ENCODE assay signal across 8 cellular contexts in the genomic region with DNA sequence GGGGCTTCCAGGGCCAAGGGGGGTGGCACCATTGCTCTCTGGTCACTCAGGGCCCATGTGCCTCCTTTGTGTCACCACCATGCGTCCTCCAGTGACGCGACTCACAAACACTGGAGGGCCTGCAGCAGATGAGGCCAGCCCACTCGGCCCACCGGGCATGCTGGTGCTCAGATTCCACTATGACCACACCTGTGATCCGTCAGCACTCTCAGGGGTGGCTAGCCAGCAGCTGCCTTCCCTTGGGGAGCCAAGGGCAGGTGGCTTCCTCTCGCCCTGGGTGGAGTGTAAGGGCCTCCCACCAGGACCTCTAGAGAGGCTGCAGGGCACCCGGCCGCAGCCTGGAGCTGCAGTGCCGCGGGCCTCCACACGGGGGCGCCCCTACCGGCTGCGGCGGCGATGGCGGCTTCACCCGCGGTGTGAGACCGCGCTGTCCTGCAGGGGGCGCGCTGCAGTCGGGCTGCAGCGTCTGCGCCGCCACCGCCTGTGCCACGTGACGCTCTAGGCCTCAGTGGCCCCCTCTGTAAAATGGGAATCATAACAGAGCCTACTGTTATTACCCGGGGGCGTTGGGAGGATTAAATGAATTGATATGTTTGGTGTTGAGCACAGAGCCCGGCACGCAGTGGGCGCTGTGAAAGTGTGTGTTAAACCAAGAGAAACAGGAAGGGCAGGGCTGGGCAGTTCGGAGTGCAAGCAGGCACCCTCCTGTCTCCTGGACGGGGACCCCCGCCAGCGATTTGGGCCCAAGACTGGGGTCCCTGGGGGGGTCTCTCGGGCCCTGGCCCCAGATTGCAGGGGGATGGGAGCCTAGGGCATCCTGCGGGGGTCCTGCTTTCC.
DNase-seq lines count a peak whose midpoint lies in the region; ATAC-seq and TF ChIP-seq lines count a peak whose summit lies in the region.

No MANE protein-coding gene starts in this region.

- H3K36me3 Mint-ChIP-seq in activated naive CD4-positive, alpha-beta T cell treated with anti-CD3 and anti-CD28 coated beads for 36 hours (ENCODE audit: low read depth), result no peaks in the 10 kb centered on the region

- peak overlapping the region in 1 of 11 experiments; percentile 12; a peak in 1 of 22 replicates for H3K27ac ChIP-seq in BLaER1 treated with 17β-estradiol and CSF1 and Interleukin-3, amounts not matched to agents 10 nM and 100 nM
- H3K27ac ChIP-seq in HEK293 (ENCODE audit: extremely low read depth, low read depth, low read length) (no peak overlapping the region), left ventricle myocardium inferior (replicated peaks) (no peak overlapping the region)

- POLR2A ChIA-PET in HEK293 (lab: Yijun Ruan, JAX), result no interaction called here

- H3K27ac Mint-ChIP-seq in activated naive CD4-positive, alpha-beta T cell treated with anti-CD3 and anti-CD28 coated beads for 36 hours, result no peak overlapping the region

- no peaks in the 10 kb centered on the region for H3K9me3 ChIP-seq in BLaER1 treated with 17β-estradiol and CSF1 and Interleukin-3, amounts not matched to agents 10 nM and 100 nM (replicated peaks in 1 of 11)
- H3K9me3 ChIP-seq in HEK293 (ENCODE audit: control insufficient read depth, insufficient read depth, low read depth, low read length) (no peaks in the 10 kb centered on the region), left ventricle myocardium inferior (replicated peaks) (no peaks in the 10 kb centered on the region)

- TF ChIP-seq CTCF in HEK293 (tag by site-specific recombination; IDR thresholded peaks at IDR 0.05), result peak; percentile 96
- peak; percentile 99 for TF ChIP-seq CTCF in left ventricle myocardium inferior (IDR thresholded peaks at IDR 0.05; ENCODE audit: borderline replicate concordance)

- DNase-seq in SHP77 (lab: John Stamatoyannopoulos, UW), result peak; percentile 61 to 75
- peak; percentile 71 for DNase-seq in activated naive CD4-positive, alpha-beta T cell treated with anti-CD3 and anti-CD28 coated beads for 36 hours
- peak; percentile 47 for DNase-seq in left ventricle myocardium inferior
- DNase-seq in stimulated activated CD4-positive, alpha-beta T cell treated with anti-CD3 and anti-CD28 coated beads, Interleukin-15, amount 100 ng/mL, for 1 hour (ENCODE audit: low read depth in 1 of 2, low spot score in 1 of 2), result peak; percentile 61 to 72

- ATAC-seq in GM21737 (IDR thresholded peaks at IDR 0.05; ENCODE audit: unreplicated experiment) (no peak), GM19463 (IDR thresholded peaks at IDR 0.05; ENCODE audit: unreplicated experiment) (no peak)

- H3K4me1 ChIP-seq in BLaER1 treated with 17β-estradiol and CSF1 and Interleukin-3, amounts not matched to agents 10 nM and 100 nM, result peaks cover 0 to 94% (median 73%) of the 10 kb centered on the region in 10 experiments; a peak in 17 of 20 replicates
- H3K4me1 ChIP-seq in HEK293 (ENCODE audit: control insufficient read depth, insufficient read depth, low read length) (no peaks in the 10 kb centered on the region; the same call in 1 of the 2 replicates), left ventricle myocardium inferior (peaks cover 18% of the 10 kb centered on the region)

- intact Hi-C loops in activated naive CD4-positive, alpha-beta T cell treated with anti-CD3 and anti-CD28 coated beads for 36 hours (cut with micrococcal nuclease), result loop anchor here (1.0 to 2.0 kb wide), 4 partner anchors 118 to 298 kb away; no protein-coding TSS in a partner anchor
- intact Hi-C loops in left ventricle myocardium inferior (cut with micrococcal nuclease), result no loop called here

- H3K4me1 Mint-ChIP-seq in activated naive CD4-positive, alpha-beta T cell treated with anti-CD3 and anti-CD28 coated beads for 36 hours (ENCODE audit: low read depth), result peaks cover 4% of the 10 kb centered on the region

- H3K4me3 Mint-ChIP-seq in activated naive CD4-positive, alpha-beta T cell treated with anti-CD3 and anti-CD28 coated beads for 36 hours, result no peak overlapping the region

- no peaks in the 10 kb centered on the region for H3K36me3 ChIP-seq in BLaER1 treated with 17β-estradiol and CSF1 and Interleukin-3, amounts not matched to agents 10 nM and 100 nM
- H3K36me3 ChIP-seq in HEK293 (ENCODE audit: control insufficient read depth in 2 of 2, insufficient read depth in 1 of 2, low read length in 2 of 2) (no peaks in the 10 kb centered on the region), left ventricle myocardium inferior (no peaks in the 10 kb centered on the region)

- H3K27me3 Mint-ChIP-seq in activated naive CD4-positive, alpha-beta T cell treated with anti-CD3 and anti-CD28 coated beads for 36 hours (ENCODE audit: low read depth), result no peaks in the 10 kb centered on the region

- no peaks in the 10 kb centered on the region for H3K9me3 Mint-ChIP-seq in activated naive CD4-positive, alpha-beta T cell treated with anti-CD3 and anti-CD28 coated beads for 36 hours

- no peak overlapping the region for H3K4me3 ChIP-seq in BLaER1 treated with 17β-estradiol and CSF1 and Interleukin-3, amounts not matched to agents 10 nM and 100 nM
- H3K4me3 ChIP-seq in HEK293 (ENCODE audit: low read depth, low read length) (no peak overlapping the region), left ventricle myocardium inferior (no peak overlapping the region)

- H3K4me2 ChIP-seq in BLaER1 treated with 17β-estradiol and CSF1 and Interleukin-3, amounts not matched to agents 10 nM and 100 nM, result peak overlapping the region in 8 of 11 experiments; percentile 6 to 70 (median 23); a peak in 11 of 22 replicates

- peaks cover 0 to 19% (median 0%) of the 10 kb centered on the region in 11 experiments; a peak in 6 of 22 replicates for H4K20me1 ChIP-seq in BLaER1 treated with 17β-estradiol and CSF1 and Interleukin-3, amounts not matched to agents 10 nM and 100 nM

- no peak overlapping the region for H3K9ac ChIP-seq in BLaER1 treated with 17β-estradiol and CSF1 and Interleukin-3, amounts not matched to agents 10 nM and 100 nM

- CTCF ChIA-PET in HEK293 (lab: Yijun Ruan, JAX), result interaction anchor here (0.6 to 3.7 kb wide), 45 partner anchors 8 to 298 kb away, joined by 3 to 39 read pairs (median 4); partner anchors contain the start of gene GINS2
- CTCF ChIA-PET in activated naive CD4-positive, alpha-beta T cell treated with anti-CD3 and anti-CD28 coated beads for 36 hours (lab: Charles Lee), result interaction anchor here (0.6 to 5.0 kb wide), 15 partner anchors 15 to 306 kb away, joined by 3 to 55 read pairs (median 3); no protein-coding TSS in a partner anchor

- peaks cover 0 to 9% (median 0%) of the 10 kb centered on the region in 11 experiments; a peak in 1 of 22 replicates for H3K27me3 ChIP-seq in BLaER1 treated with 17β-estradiol and CSF1 and Interleukin-3, amounts not matched to agents 10 nM and 100 nM
- peaks cover 10% of the 10 kb centered on the region for H3K27me3 ChIP-seq in left ventricle myocardium inferior (ENCODE audit: low read depth)

TF ChIP-seq in HEK293, 187 proteins besides CTCF, POLR2A, EP300 and RAD21 (continues in another document):
- no peak for TF ChIP-seq ZNF404 (tag by site-specific recombination; IDR thresholded peaks at IDR 0.05)
- TF ChIP-seq PRDM1 (tag by site-specific recombination; IDR thresholded peaks at IDR 0.05), result no peak
- no peak for TF ChIP-seq ZBTB6 (tag by site-specific recombination; IDR thresholded peaks at IDR 0.05)
- TF ChIP-seq BCL11A (tag by site-specific recombination; IDR thresholded peaks at IDR 0.05; ENCODE audit: low read depth), result no peak
- TF ChIP-seq, protein P1, sequence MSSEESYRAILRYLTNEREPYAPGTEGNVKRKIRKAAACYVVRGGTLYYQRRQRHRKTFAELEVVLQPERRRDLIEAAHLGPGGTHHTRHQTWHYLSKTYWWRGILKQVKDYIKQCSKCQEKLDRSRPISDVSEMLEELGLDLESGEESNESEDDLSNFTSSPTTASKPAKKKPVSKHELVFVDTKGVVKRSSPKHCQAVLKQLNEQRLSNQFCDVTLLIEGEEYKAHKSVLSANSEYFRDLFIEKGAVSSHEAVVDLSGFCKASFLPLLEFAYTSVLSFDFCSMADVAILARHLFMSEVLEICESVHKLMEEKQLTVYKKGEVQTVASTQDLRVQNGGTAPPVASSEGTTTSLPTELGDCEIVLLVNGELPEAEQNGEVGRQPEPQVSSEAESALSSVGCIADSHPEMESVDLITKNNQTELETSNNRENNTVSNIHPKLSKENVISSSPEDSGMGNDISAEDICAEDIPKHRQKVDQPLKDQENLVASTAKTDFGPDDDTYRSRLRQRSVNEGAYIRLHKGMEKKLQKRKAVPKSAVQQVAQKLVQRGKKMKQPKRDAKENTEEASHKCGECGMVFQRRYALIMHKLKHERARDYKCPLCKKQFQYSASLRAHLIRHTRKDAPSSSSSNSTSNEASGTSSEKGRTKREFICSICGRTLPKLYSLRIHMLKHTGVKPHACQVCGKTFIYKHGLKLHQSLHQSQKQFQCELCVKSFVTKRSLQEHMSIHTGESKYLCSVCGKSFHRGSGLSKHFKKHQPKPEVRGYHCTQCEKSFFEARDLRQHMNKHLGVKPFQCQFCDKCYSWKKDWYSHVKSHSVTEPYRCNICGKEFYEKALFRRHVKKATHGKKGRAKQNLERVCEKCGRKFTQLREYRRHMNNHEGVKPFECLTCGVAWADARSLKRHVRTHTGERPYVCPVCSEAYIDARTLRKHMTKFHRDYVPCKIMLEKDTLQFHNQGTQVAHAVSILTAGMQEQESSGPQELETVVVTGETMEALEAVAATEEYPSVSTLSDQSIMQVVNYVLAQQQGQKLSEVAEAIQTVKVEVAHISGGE (tag by site-specific recombination; conservative IDR thresholded peaks at IDR 0.05; ENCODE audit: low read depth), result 0 out of 2 replicates have a peak, but pooled peaks have one; percentile 21
- no peak for TF ChIP-seq ZNF175 (tag by site-specific recombination; IDR thresholded peaks at IDR 0.05)
- TF ChIP-seq ZNF112 (tag by site-specific recombination; IDR thresholded peaks at IDR 0.05), result no peak
- 0 out of 2 replicates have a peak, but pooled peaks have one; percentile 32 for TF ChIP-seq ZFP69B (tag by site-specific recombination; IDR thresholded peaks at IDR 0.05)
- no peak for TF ChIP-seq GFI1B (tag by site-specific recombination; IDR thresholded peaks at IDR 0.05)
- 0 out of 2 replicates have a peak, but pooled peaks have one; percentile 17 for TF ChIP-seq OSR2 (tag by site-specific recombination; IDR thresholded peaks at IDR 0.05)
- TF ChIP-seq SETDB1 (IDR thresholded peaks at IDR 0.05; ENCODE audit: insufficient read length, low read length), result peak; percentile 45
- no peak; the same call in 1 of the 2 replicates for TF ChIP-seq ZNF221 (tag by site-specific recombination; IDR thresholded peaks at IDR 0.05; ENCODE audit: borderline replicate concordance)
